In genomic region chr19:13015361-13016231, GRCh38 we compare ENCODE assay signal across 8 cellular contexts. TPM values are rescaled to one million over a fixed set of nuclear protein-coding genes. Genes with fewer than 3 reads are reported as not detected.
DNase-seq lines count a peak whose midpoint lies in the region; ATAC-seq, FAIRE-seq and TF ChIP-seq lines count a peak whose summit lies in the region.
"Had no signal": no experiment of that assay in that cellular context is flagged by ENCODE, and none has a peak within 500 bp of the region (broad histone marks: within the 10 kb centered on the region; RNA-seq: fewer than 3 reads in every experiment).

No MANE protein-coding gene starts in this region.

- 24% methylated on average over 9 of the region's 12 CpGs for WGBS in suprapubic skin

- intact Hi-C loops in activated CD8-positive, alpha-beta T cell treated with anti-CD3 and anti-CD28 coated beads for 36 hours (cut with micrococcal nuclease), result no loop called here

- peaks cover 99% of the 10 kb centered on the region for H3K27me3 ChIP-seq in H7 (ENCODE audit: control insufficient read depth, insufficient read depth, low read length)
- peaks cover 7% of the 10 kb centered on the region for H3K27me3 ChIP-seq in keratinocyte (ENCODE audit: control insufficient read depth, extremely low read depth, insufficient read depth, low read length)
- no peaks in the 10 kb centered on the region for H3K27me3 ChIP-seq in suprapubic skin

- no peaks in the 10 kb centered on the region for H3K9me1 ChIP-seq in keratinocyte (ENCODE audit: control insufficient read depth, extremely low read depth, insufficient read depth, low read length)

- TF ChIP-seq POLR2A in suprapubic skin (IDR thresholded peaks at IDR 0.05), result no peak

- no peaks in the 10 kb centered on the region for H4K20me1 ChIP-seq in keratinocyte (ENCODE audit: control insufficient read depth, extremely low read depth, insufficient read depth, low read length)

- H3K27me3 Mint-ChIP-seq in activated CD8-positive, alpha-beta T cell treated with anti-CD3 and anti-CD28 coated beads for 36 hours, result peaks cover 48% of the 10 kb centered on the region

- H3K4me1 ChIP-seq in keratinocyte (ENCODE audit: control insufficient read depth, extremely low read depth, insufficient read depth, low read length), result peaks cover 82% of the 10 kb centered on the region
- H3K4me1 ChIP-seq in suprapubic skin, result peaks cover 95% of the 10 kb centered on the region

- TF ChIP-seq CTCF in VCaP (conservative IDR thresholded peaks at IDR 0.05) (no peak), keratinocyte (optimal IDR thresholded peaks at IDR 0.05 in 1 of 3, IDR thresholded peaks at IDR 0.05 in 1 of 3, conservative IDR thresholded peaks at IDR 0.05 in 1 of 3; ENCODE audit: extremely low read depth in 1 of 3, insufficient read depth in 2 of 3, low read length in 3 of 3) (no peak), suprapubic skin (IDR thresholded peaks at IDR 0.05) (no peak)
- no peak for TF ChIP-seq CTCF in activated CD8-positive, alpha-beta T cell treated with anti-CD3 and anti-CD28 coated beads for 36 hours (IDR thresholded peaks at IDR 0.05)

- H3K9me3 ChIP-seq in keratinocyte (ENCODE audit: control insufficient read depth, low read depth, low read length), result no peaks in the 10 kb centered on the region
- H3K9me3 ChIP-seq in suprapubic skin, result no peaks in the 10 kb centered on the region

- no peak overlapping the region for H2AFZ ChIP-seq in keratinocyte (ENCODE audit: control insufficient read depth, low read length)

- ATAC-seq in activated CD8-positive, alpha-beta T cell treated with anti-CD3 and anti-CD28 coated beads for 36 hours, result no peak

- TF ChIP-seq EP300 in suprapubic skin (IDR thresholded peaks at IDR 0.05), result no peak

- peaks cover 1% of the 10 kb centered on the region for H3K36me3 Mint-ChIP-seq in activated CD8-positive, alpha-beta T cell treated with anti-CD3 and anti-CD28 coated beads for 36 hours (ENCODE audit: low read depth)

- no peak overlapping the region for H3K4me3 ChIP-seq in H7 (ENCODE audit: insufficient read depth, low read depth, low read length)
- peak overlapping the region in 2 of 3 experiments; percentile 72 to 74 for H3K4me3 ChIP-seq in keratinocyte (ENCODE audit: control insufficient read depth in 2 of 3, extremely low read depth in 1 of 3, insufficient read depth in 2 of 3, low read depth in 1 of 3, low read length in 3 of 3)
- peak overlapping the region; percentile 50 for H3K4me3 ChIP-seq in suprapubic skin

- H3K27ac Mint-ChIP-seq in activated CD8-positive, alpha-beta T cell treated with anti-CD3 and anti-CD28 coated beads for 36 hours, result no peak overlapping the region

- peaks cover 19% of the 10 kb centered on the region for H3K4me1 Mint-ChIP-seq in activated CD8-positive, alpha-beta T cell treated with anti-CD3 and anti-CD28 coated beads for 36 hours (ENCODE audit: low read depth)

- H3K79me2 ChIP-seq in keratinocyte (ENCODE audit: control insufficient read depth, insufficient read depth, low read length), result peaks cover 85% of the 10 kb centered on the region

- no peaks in the 10 kb centered on the region for H3K9me3 Mint-ChIP-seq in activated CD8-positive, alpha-beta T cell treated with anti-CD3 and anti-CD28 coated beads for 36 hours

- no peaks in the 10 kb centered on the region for H3K36me3 ChIP-seq in H7 (replicated peaks; ENCODE audit: control insufficient read depth, insufficient read depth, low read length)
- H3K36me3 ChIP-seq in keratinocyte (ENCODE audit: control insufficient read depth in 2 of 2, extremely low read depth in 1 of 2, insufficient read depth in 2 of 2, low read length in 2 of 2), result no peaks in the 10 kb centered on the region
- H3K36me3 ChIP-seq in suprapubic skin, result no peaks in the 10 kb centered on the region

- dilution Hi-C loops in keratinocyte (cut with MboI; ENCODE audit: extremely low pct_ligation_motif_present, low sequenced_read_pairs), result no loop called here

- H3K27ac ChIP-seq in VCaP (peak overlapping the region; percentile 100), keratinocyte (ENCODE audit: control insufficient read depth, insufficient read depth, low read length) (peak overlapping the region; percentile 95), suprapubic skin (peak overlapping the region; percentile 97)

- DNase-seq in H7 (peak; percentile 84), keratinocyte (ENCODE audit: low read depth, low spot score) (no peak), suprapubic skin (ENCODE audit: low spot score in 2 of 2) (no peak), HPDE6-E6E7 (ENCODE audit: extremely low spot score) (no peak), NCI-H526 treated with DMSO at 0.1 percent for 48 hours (lab: John Stamatoyannopoulos, UW) (no peak)
- DNase-seq in activated CD8-positive, alpha-beta T cell treated with anti-CD3 and anti-CD28 coated beads for 36 hours, result no peak
- DNase-seq: NCI-H2107 had no signal

- FAIRE-seq in keratinocyte (lab: Jason Lieb, UNC), result peak; percentile 78

- H3K4me3 Mint-ChIP-seq in activated CD8-positive, alpha-beta T cell treated with anti-CD3 and anti-CD28 coated beads for 36 hours, result no peak overlapping the region

- H3K9ac ChIP-seq in keratinocyte (ENCODE audit: control insufficient read depth, extremely low read depth, insufficient read depth, low read length), result peak overlapping the region; percentile 92

- H3K4me2 ChIP-seq in keratinocyte (ENCODE audit: control insufficient read depth, extremely low read depth, insufficient read depth, low read depth, low read length), result peak overlapping the region; percentile 86

- CTCF ChIA-PET in activated CD8-positive, alpha-beta T cell treated with anti-CD3 and anti-CD28 coated beads for 36 hours (lab: Charles Lee), result interaction anchor here (1.5 to 3.0 kb wide), 2 partner anchors 14 to 18 kb away, joined by 4 to 19 read pairs; no protein-coding TSS in a partner anchor

- POLR2A ChIA-PET in activated CD8-positive, alpha-beta T cell treated with anti-CD3 and anti-CD28 coated beads for 36 hours (lab: Charles Lee), result interaction anchor here (0.6 kb wide), 1 partner anchor 33 kb away, joined by 3 read pairs; no protein-coding TSS in a partner anchor

RNA-seq across cellular contexts. Expression of gene NFIX, which starts 20.3 kb away (rescaled TPM):
- 0.03 and 0.07 TPM in 2 replicates for total RNA-seq in H7 (2014; rRNA removed; shearing (Covaris generic))
- 3.1 to 21.4 TPM (median 5.2 TPM) in 3 replicates for polyA plus RNA-seq in keratinocyte
- 13.1 TPM for polyA plus RNA-seq in keratinocyte (2011; ENCODE audit: low read depth)
- 8.8 and 19.1 TPM in 2 replicates for polyA plus RNA-seq in keratinocyte (2011; cell fraction: cytosol; rRNA removed)
- 16.8 and 22.7 TPM in 2 replicates for polyA plus RNA-seq in keratinocyte (2011; cell fraction: nucleus; rRNA removed)
- polyA plus RNA-seq in keratinocyte (2012; ENCODE audit: low replicate concordance), result 11.9 and 50.9 TPM in 2 replicates
- 8.7 to 101 TPM (median 9.2 TPM) in 3 replicates for polyA minus RNA-seq in keratinocyte
- polyA minus RNA-seq in keratinocyte (2011; cell fraction: cytosol; rRNA and poly(A)+ RNA removed), result 22.1 TPM
- 9.8 and 16.2 TPM in 2 replicates for polyA minus RNA-seq in keratinocyte (2011; cell fraction: nucleus; rRNA and poly(A)+ RNA removed)
- 100 to 1,000 TPM; 126 to 223 (median 176) TPM for total RNA-seq in suprapubic skin
- 1 to 10 TPM; 4.7 to 5.0 TPM for total RNA-seq in activated CD8-positive, alpha-beta T cell treated with anti-CD3 and anti-CD28 coated beads for 36 hours

RNA-seq across cellular contexts. Expression of gene DAND5, which starts 46.2 kb away (rescaled TPM):
- 0.15 TPM in 1 of 2 replicates, not detected in the other for total RNA-seq in H7 (2014; rRNA removed; shearing (Covaris generic))
- polyA plus RNA-seq in keratinocyte, result 0.09 TPM in 1 of 3 replicates, not detected in the others
- polyA plus RNA-seq in keratinocyte (2011; ENCODE audit: low read depth), result not detected
- polyA plus RNA-seq in keratinocyte (2011; cell fraction: cytosol; rRNA removed), result not detected in 2 replicates
- polyA plus RNA-seq in keratinocyte (2011; cell fraction: nucleus; rRNA removed), result 0.06 and 0.08 TPM in 2 replicates
- polyA plus RNA-seq in keratinocyte (2012; ENCODE audit: low replicate concordance), result 0.06 TPM in 1 of 2 replicates, not detected in the other
- polyA minus RNA-seq in keratinocyte, result not detected in 3 replicates
- polyA minus RNA-seq in keratinocyte (2011; cell fraction: cytosol; rRNA and poly(A)+ RNA removed), result not detected
- polyA minus RNA-seq in keratinocyte (2011; cell fraction: nucleus; rRNA and poly(A)+ RNA removed), result not detected in 2 replicates
- total RNA-seq in suprapubic skin, result not detected
- not detected for total RNA-seq in activated CD8-positive, alpha-beta T cell treated with anti-CD3 and anti-CD28 coated beads for 36 hours

RNA-seq across cellular contexts. Expression of gene GADD45GIP1, which starts 58.6 kb away (rescaled TPM):
- 40.4 and 51.7 TPM in 2 replicates for total RNA-seq in H7 (2014; rRNA removed; shearing (Covaris generic))
- 27.8 to 38.4 TPM (median 35.5 TPM) in 3 replicates for polyA plus RNA-seq in keratinocyte
- polyA plus RNA-seq in keratinocyte (2011; ENCODE audit: low read depth), result 22.7 TPM
- 10.8 and 29.0 TPM in 2 replicates for polyA plus RNA-seq in keratinocyte (2011; cell fraction: cytosol; rRNA removed)
- polyA plus RNA-seq in keratinocyte (2011; cell fraction: nucleus; rRNA removed), result 9.8 and 10.6 TPM in 2 replicates
- 18.1 and 56.9 TPM in 2 replicates for polyA plus RNA-seq in keratinocyte (2012; ENCODE audit: low replicate concordance)
- 4.4 to 9.0 TPM (median 4.6 TPM) in 3 replicates for polyA minus RNA-seq in keratinocyte
- 43.2 TPM for polyA minus RNA-seq in keratinocyte (2011; cell fraction: cytosol; rRNA and poly(A)+ RNA removed)
- 2.9 and 3.7 TPM in 2 replicates for polyA minus RNA-seq in keratinocyte (2011; cell fraction: nucleus; rRNA and poly(A)+ RNA removed)
- 10 to 100 TPM; 20.4 to 31.0 (median 24.8) TPM for total RNA-seq in suprapubic skin
- total RNA-seq in activated CD8-positive, alpha-beta T cell treated with anti-CD3 and anti-CD28 coated beads for 36 hours, result 10 to 100 TPM; 32.6 to 36.0 TPM

Comparison
In these comparisons a context has a peak if more than half of its experiments do, and no peak if none do; other contexts are left out.
1. RNA of gene NFIX, which starts 20.3 kb away (total RNA-seq): 126 to 223 TPM in suprapubic skin; 4.7 to 5.0 TPM in activated CD8-positive, alpha-beta T cell treated with anti-CD3 and anti-CD28 coated beads for 36 hours and 0.03 to 0.07 TPM in H7; every median in the first group is over 10 times any median in the second.
2. Peak in every context shown above with its lines, with median percentiles within 50 percentile points of each other: H3K27ac ChIP-seq.